8 cellular contexts compared by ENCODE assay signal in genomic region chr1:207050768-207051614, GRCh38. TPM values are rescaled to one million over a fixed set of nuclear protein-coding genes. Genes with fewer than 3 reads are reported as not detected.
A peak's percentile ranks its signal among the peaks of the same experiment; 100 is the strongest.
DNase-seq lines count a peak whose midpoint lies in the region; ATAC-seq and TF ChIP-seq lines count a peak whose summit lies in the region.

YOD1 (minus strand) TSS chr1:207051208; CDS start chr1:207051030, 178 bp downstream.

- H3K4me3 ChIP-seq in WI38 (ENCODE audit: low read depth, low read length) = peak within 1 kb of the TSS; percentile 89
- peak within 1 kb of the TSS; percentile 77 to 98 (median 91) for H3K4me3 ChIP-seq in mammary epithelial cell (replicated peaks in 1 of 3; ENCODE audit: insufficient read depth in 1 of 3, low read depth in 2 of 3, low read length in 3 of 3)
- H3K4me3 ChIP-seq in skin epidermis = peak within 1 kb of the TSS; percentile 78 to 91 (median 86)
- H3K4me3 ChIP-seq in Karpas-422 (ENCODE audit: low read length) = no peak within 1 kb of the TSS

- CTCF ChIA-PET in mammary epithelial cell (lab: Charles Lee; ENCODE audit: low non-redundant PET) = no interaction called here

- DNase-seq in GM13976 (ENCODE audit: low spot score) (peak; percentile 92), NCI-H2196 treated with DMSO at 0.1 percent for 48 hours (lab: John Stamatoyannopoulos, UW; ENCODE audit: unreplicated experiment) (peak; percentile 59), mammary epithelial cell (peak; percentile 87), iPS-NIHi7 (ENCODE audit: extremely low spot score) (peak; percentile 79), Karpas-422 (no peak)

- H3K79me2 ChIP-seq in mammary epithelial cell (ENCODE audit: insufficient read depth, low read length) = peaks cover 51% of the 10 kb centered on the region
- H3K79me2 ChIP-seq in Karpas-422 (ENCODE audit: low read length) = no peaks in the 10 kb centered on the region

- in situ Hi-C loops in GM13976 (cut with MboI; ENCODE audit: low sequenced_read_pairs, unreplicated experiment) (no loop called here), mammary epithelial cell (cut with MboI; ENCODE audit: low sequenced_read_pairs in 2 of 2) (no loop called here)

- H4K20me1 ChIP-seq in mammary epithelial cell (ENCODE audit: insufficient read depth, low read length) (no peaks in the 10 kb centered on the region), Karpas-422 (ENCODE audit: insufficient read depth, low read depth, low read length) (no peaks in the 10 kb centered on the region)

- intact Hi-C loops in mammary epithelial cell (cut with micrococcal nuclease) = loop anchor here (1.0 to 10.0 kb wide), 3 partner anchors 26 to 416 kb away; partner anchors contain the start of genes CD55 and DYRK3

- WGBS in mammary epithelial cell (ENCODE audit: low coverage, missing lambda C conversion rate) = 1% methylated on average over 10 of the region's 47 CpGs

- H3K27ac ChIP-seq in mammary epithelial cell (ENCODE audit: insufficient read depth, low read depth, low read length) (peak within 1 kb of the TSS; percentile 95), skin epidermis (peak within 1 kb of the TSS; percentile 68 to 94 (median 89)), Karpas-422 (ENCODE audit: low read length) (no peak within 1 kb of the TSS)

- no peak for TF ChIP-seq CTCF in GM13976 (IDR thresholded peaks at IDR 0.05; ENCODE audit: borderline replicate concordance, control extremely low read depth, extremely low read depth, insufficient read depth, missing control alignments)
- no peak for TF ChIP-seq CTCF in WI38 (IDR thresholded peaks at IDR 0.05; ENCODE audit: low read depth, low read length)
- TF ChIP-seq CTCF in mammary epithelial cell (conservative IDR thresholded peaks at IDR 0.05 in 1 of 2, IDR thresholded peaks at IDR 0.05 in 1 of 2; ENCODE audit: extremely low read depth in 1 of 2, insufficient read depth in 1 of 2, low read depth in 1 of 2, low read length in 2 of 2) = no peak

- H3K9me3 ChIP-seq in mammary epithelial cell (replicated peaks; ENCODE audit: insufficient read depth, low read length) (no peaks in the 10 kb centered on the region), Karpas-422 (ENCODE audit: low read length) (no peaks in the 10 kb centered on the region)

- H3K36me3 ChIP-seq in mammary epithelial cell (ENCODE audit: insufficient read depth, low read length) (peaks cover 18% of the 10 kb centered on the region), Karpas-422 (ENCODE audit: insufficient read depth, low read length) (no peaks in the 10 kb centered on the region)

- no peaks in the 10 kb centered on the region for H3K9me2 ChIP-seq in Karpas-422 (replicated peaks; ENCODE audit: insufficient read depth, low read length)

- H3K27me3 ChIP-seq in mammary epithelial cell (ENCODE audit: insufficient read depth, low read length) (no peaks in the 10 kb centered on the region), Karpas-422 (ENCODE audit: low read length) (no peaks in the 10 kb centered on the region)

- peak; percentile 35 for ATAC-seq in HG03039 (IDR thresholded peaks at IDR 0.05; ENCODE audit: unreplicated experiment)

- H3K4me1 ChIP-seq in mammary epithelial cell (ENCODE audit: insufficient read depth, low read length) (peaks cover 51% of the 10 kb centered on the region), Karpas-422 (ENCODE audit: low read length) (no peaks in the 10 kb centered on the region)

- peak within 1 kb of the TSS; percentile 99 for H3K9ac ChIP-seq in mammary epithelial cell (ENCODE audit: insufficient read depth, low read length)
- H3K9ac ChIP-seq in Karpas-422 (ENCODE audit: low read length) = no peak within 1 kb of the TSS

- BruUV-seq in mammary epithelial cell (replicated peaks; lab: Mats Ljungman, UMichigan) = TSS peak; percentile 6

- dilution Hi-C loops in mammary epithelial cell (cut with HindIII; ENCODE audit: low sequenced_read_pairs) = no loop called here

- H2AFZ ChIP-seq in mammary epithelial cell (ENCODE audit: low read depth, low read length) (peak within 1 kb of the TSS; percentile 86), Karpas-422 (ENCODE audit: low read length) (no peak within 1 kb of the TSS)

- peak within 1 kb of the TSS; percentile 93 for H3K4me2 ChIP-seq in mammary epithelial cell (ENCODE audit: insufficient read depth, low read depth, low read length)
- no peak within 1 kb of the TSS for H3K4me2 ChIP-seq in Karpas-422 (ENCODE audit: low read depth, low read length, poor library complexity, severe bottlenecking)

RNA-seq across cellular contexts. Expression of gene YOD1, which starts in this region (rescaled TPM):
- total RNA-seq in mammary epithelial cell = 10 to 100 TPM in 1 of 2 donors, 1 to 10 TPM in 1; 9.0 to 19.7 TPM
- polyA plus RNA-seq in mammary epithelial cell = 2.3 TPM
- polyA minus RNA-seq in mammary epithelial cell = 6.5 TPM
- total RNA-seq in Karpas-422 (2014; rRNA removed; shearing (Covaris generic); ENCODE audit: low replicate concordance) = not detected in 2 replicates
